14 cellular contexts compared by ENCODE assay signal in the genomic region with DNA sequence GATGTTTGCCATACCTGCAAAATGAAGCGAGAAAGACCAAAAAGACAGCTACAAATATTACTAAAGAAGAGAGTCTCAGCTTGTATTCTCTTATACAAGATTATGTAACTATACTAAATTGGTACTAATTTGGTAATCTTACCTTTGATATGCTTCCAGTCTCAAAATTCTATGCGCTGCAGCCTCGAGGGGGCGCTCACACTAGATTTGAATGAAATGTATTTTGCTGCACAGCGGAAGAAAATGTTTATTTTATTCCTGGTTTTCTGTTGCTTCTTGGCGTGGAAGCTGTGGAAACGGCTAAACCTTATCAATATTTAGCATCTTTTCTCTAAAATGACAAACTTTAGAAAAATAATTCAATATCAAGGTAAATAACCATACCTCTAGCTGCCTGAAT.
DNase-seq lines count a peak whose midpoint lies in the region; ATAC-seq and TF ChIP-seq lines count a peak whose summit lies in the region.
"Had no signal": no experiment of that assay in that cellular context is flagged by ENCODE, and none has a peak within 500 bp of the region (broad histone marks: within the 10 kb centered on the region; RNA-seq: fewer than 3 reads in every experiment).

No MANE protein-coding gene starts in this region.

- intact Hi-C loops in heart left ventricle (cut with DNase I) = no loop called here
- intact Hi-C loops in ascending aorta (cut with DNase I) = no loop called here

- no peaks in the 10 kb centered on the region for H3K9me3 ChIP-seq in cardiac muscle cell (ENCODE audit: low read depth)
- no peaks in the 10 kb centered on the region for H3K9me3 ChIP-seq in heart left ventricle
- H3K9me3 ChIP-seq in ascending aorta = no peaks in the 10 kb centered on the region
- H3K9me3 ChIP-seq: BLaER1, esophagus squamous epithelium had no signal

- DNase-seq in cardiac muscle cell (ENCODE audit: low read depth in 1 of 2, low spot score in 1 of 2) = peak in 1 of 2 donors; percentile 25
- no peak for DNase-seq in heart left ventricle
- DNase-seq in NCI-H460 (ENCODE audit: extremely low read depth, low read depth) = peak; percentile 4
- peak; percentile 37 for DNase-seq in endothelial cell (ENCODE audit: low spot score)
- DNase-seq in type B pancreatic cell (ENCODE audit: extremely low spot score, unreplicated experiment) = no peak
- no peak for DNase-seq in NCI-H146 (lab: John Stamatoyannopoulos, UW)
- no peak for DNase-seq in ascending aorta (ENCODE audit: low spot score in 2 of 2)
- no peak for DNase-seq in amygdala (lab: John Stamatoyannopoulos, UW)
- DNase-seq: activated CD4-positive, alpha-beta T cell treated with anti-CD3 and anti-CD28 coated beads, Interleukin-2, amount 10 ng/mL, durations not matched to agents 24 days and 14 days; esophagus squamous epithelium; left ventricle myocardium superior; NCI-H1436 treated with DMSO at 0.1 percent for 48 hours had no signal

- no peaks in the 10 kb centered on the region for H3K36me3 Mint-ChIP-seq in endothelial cell (ENCODE audit: low read depth, unreplicated experiment)
- no peaks in the 10 kb centered on the region for H3K36me3 Mint-ChIP-seq in type B pancreatic cell

- WGBS in heart left ventricle, 4 donors = 53 to 61% (median 56%) methylated on average over 7 of the region's 7 CpGs

- H3K4me3 Mint-ChIP-seq in endothelial cell (ENCODE audit: unreplicated experiment) = no peak overlapping the region
- no peak overlapping the region for H3K4me3 Mint-ChIP-seq in type B pancreatic cell
- H3K4me3 Mint-ChIP-seq: activated CD4-positive, alpha-beta T cell treated with anti-CD3 and anti-CD28 coated beads, Interleukin-2, amount 10 ng/mL, durations not matched to agents 24 days and 14 days had no signal

- no peak for ATAC-seq in heart left ventricle
- ATAC-seq: left ventricle myocardium superior had no signal

- no peak for TF ChIP-seq POLR2A in heart left ventricle (IDR thresholded peaks at IDR 0.05)

- H3K4me1 ChIP-seq in cardiac muscle cell (ENCODE audit: low read depth) (no peaks in the 10 kb centered on the region), heart left ventricle (no peaks in the 10 kb centered on the region), ascending aorta (no peaks in the 10 kb centered on the region)
- H3K4me1 ChIP-seq: BLaER1, esophagus squamous epithelium had no signal

- H3K27me3 ChIP-seq in cardiac muscle cell (no peaks in the 10 kb centered on the region), heart left ventricle (no peaks in the 10 kb centered on the region), ascending aorta (no peaks in the 10 kb centered on the region)
- H3K27me3 ChIP-seq: BLaER1, esophagus squamous epithelium had no signal

- no peak overlapping the region for H3K27ac Mint-ChIP-seq in endothelial cell (ENCODE audit: unreplicated experiment)
- H3K27ac Mint-ChIP-seq in type B pancreatic cell = no peak overlapping the region
- H3K27ac Mint-ChIP-seq: activated CD4-positive, alpha-beta T cell treated with anti-CD3 and anti-CD28 coated beads, Interleukin-2, amount 10 ng/mL, durations not matched to agents 24 days and 14 days had no signal

- TF ChIP-seq CTCF in cardiac muscle cell (IDR thresholded peaks at IDR 0.05; ENCODE audit: low read depth, low read length) (peak; percentile 15), heart left ventricle (IDR thresholded peaks at IDR 0.05) (peak in 1 of 12 donors; percentile 9), endothelial cell (IDR thresholded peaks at IDR 0.05; ENCODE audit: unreplicated experiment) (peak; percentile 74), type B pancreatic cell (conservative IDR thresholded peaks at IDR 0.05) (peak; percentile 66), ascending aorta (IDR thresholded peaks at IDR 0.05) (no peak)

- H3K36me3 ChIP-seq in cardiac muscle cell = no peaks in the 10 kb centered on the region
- no peaks in the 10 kb centered on the region for H3K36me3 ChIP-seq in heart left ventricle
- H3K36me3 ChIP-seq in ascending aorta = no peaks in the 10 kb centered on the region
- H3K36me3 ChIP-seq: BLaER1, esophagus squamous epithelium had no signal

- H3K27ac ChIP-seq in cardiac muscle cell (no peak overlapping the region), heart left ventricle (no peak overlapping the region), ascending aorta (no peak overlapping the region)
- H3K27ac ChIP-seq: BLaER1, esophagus squamous epithelium, RWPE1 had no signal

- no peaks in the 10 kb centered on the region for H3K4me1 Mint-ChIP-seq in endothelial cell (ENCODE audit: unreplicated experiment)
- H3K4me1 Mint-ChIP-seq in type B pancreatic cell (ENCODE audit: unreplicated experiment) = no peaks in the 10 kb centered on the region
- H3K4me1 Mint-ChIP-seq: activated CD4-positive, alpha-beta T cell treated with anti-CD3 and anti-CD28 coated beads, Interleukin-2, amount 10 ng/mL, durations not matched to agents 24 days and 14 days had no signal

- no peak overlapping the region for H3K4me3 ChIP-seq in cardiac muscle cell
- no peak overlapping the region for H3K4me3 ChIP-seq in heart left ventricle
- H3K4me3 ChIP-seq in ascending aorta = no peak overlapping the region
- H3K4me3 ChIP-seq: BLaER1, esophagus squamous epithelium had no signal

- H3K9me3 Mint-ChIP-seq in endothelial cell (ENCODE audit: unreplicated experiment) = no peaks in the 10 kb centered on the region
- no peaks in the 10 kb centered on the region for H3K9me3 Mint-ChIP-seq in type B pancreatic cell

- peaks cover 1% of the 10 kb centered on the region for H3K27me3 Mint-ChIP-seq in endothelial cell (ENCODE audit: unreplicated experiment)
- no peaks in the 10 kb centered on the region for H3K27me3 Mint-ChIP-seq in type B pancreatic cell
- H3K27me3 Mint-ChIP-seq: activated CD4-positive, alpha-beta T cell treated with anti-CD3 and anti-CD28 coated beads, Interleukin-2, amount 10 ng/mL, durations not matched to agents 24 days and 14 days had no signal

Comparison
In these comparisons a context has a peak if more than half of its experiments do, and no peak if none do; other contexts are left out.
1. DNase-seq: peak in NCI-H460 (single experiment) and endothelial cell (single experiment); none in heart left ventricle (0 of 5), type B pancreatic cell (single experiment), NCI-H146 (single experiment), ascending aorta (0 of 2) and amygdala (0 of 56).
2. CTCF ChIP-seq: peak in cardiac muscle cell (single experiment), endothelial cell (single experiment) and type B pancreatic cell (single experiment); none in ascending aorta (0 of 3).